In the genomic region with DNA sequence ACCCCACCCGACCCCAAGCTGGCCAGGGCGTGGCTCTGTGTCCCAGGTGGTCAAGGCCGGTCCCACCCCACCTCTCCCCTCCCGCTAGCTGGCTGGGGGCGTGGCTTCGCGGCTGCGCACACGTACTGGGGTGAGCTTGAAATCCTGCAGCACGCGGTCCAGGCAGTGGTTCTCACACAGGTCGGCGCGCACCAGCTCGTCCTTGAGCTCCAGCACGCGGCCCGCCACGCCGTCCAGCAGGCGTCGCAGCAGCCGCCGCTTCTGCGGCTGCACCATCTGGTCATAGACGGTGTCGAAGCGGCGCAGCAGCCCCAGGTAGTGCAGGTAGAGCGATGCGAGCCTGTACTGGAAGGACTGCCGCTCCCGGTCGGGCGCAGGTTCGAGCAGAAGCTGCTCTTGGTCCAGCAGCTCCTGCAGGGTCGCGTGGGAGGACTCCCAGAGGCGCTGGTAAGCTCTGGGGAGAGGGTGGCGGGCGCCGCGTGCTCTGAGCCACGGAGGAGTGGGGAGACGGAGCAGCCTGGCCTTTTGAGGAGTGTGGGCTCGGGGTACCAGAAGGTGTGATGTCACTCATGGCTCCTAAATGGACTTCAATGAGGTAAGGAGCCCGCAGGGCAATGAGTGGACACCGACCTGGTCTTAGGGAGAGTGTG, we compare ENCODE assay signal across 1 cellular context.
TF ChIP-seq lines count a peak whose summit lies in the region.

No MANE protein-coding gene starts in this region.

TF ChIP-seq in K562, 482 proteins besides CTCF, POLR2A, EP300 and RAD21 (continued from another document and continues in another):
- TF ChIP-seq, protein P1, sequence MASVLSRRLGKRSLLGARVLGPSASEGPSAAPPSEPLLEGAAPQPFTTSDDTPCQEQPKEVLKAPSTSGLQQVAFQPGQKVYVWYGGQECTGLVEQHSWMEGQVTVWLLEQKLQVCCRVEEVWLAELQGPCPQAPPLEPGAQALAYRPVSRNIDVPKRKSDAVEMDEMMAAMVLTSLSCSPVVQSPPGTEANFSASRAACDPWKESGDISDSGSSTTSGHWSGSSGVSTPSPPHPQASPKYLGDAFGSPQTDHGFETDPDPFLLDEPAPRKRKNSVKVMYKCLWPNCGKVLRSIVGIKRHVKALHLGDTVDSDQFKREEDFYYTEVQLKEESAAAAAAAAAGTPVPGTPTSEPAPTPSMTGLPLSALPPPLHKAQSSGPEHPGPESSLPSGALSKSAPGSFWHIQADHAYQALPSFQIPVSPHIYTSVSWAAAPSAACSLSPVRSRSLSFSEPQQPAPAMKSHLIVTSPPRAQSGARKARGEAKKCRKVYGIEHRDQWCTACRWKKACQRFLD (CRISPR knock-in tag; IDR thresholded peaks at IDR 0.05): 0 out of 2 replicates have a peak, but pooled peaks have one; percentile 25
- TF ChIP-seq ZBTB7A (IDR thresholded peaks at IDR 0.05; ENCODE audit: borderline replicate concordance, control insufficient read depth, low read depth, low read length) (no peak), SMC3 (conservative IDR thresholded peaks at IDR 0.05; ENCODE audit: insufficient read depth, low read depth, low read length) (0 out of 2 replicates have a peak, but pooled peaks have one; percentile 24), NFIX (CRISPR knock-in tag; IDR thresholded peaks at IDR 0.05; ENCODE audit: low read depth) (no peak), ZNF778 (CRISPR knock-in tag; IDR thresholded peaks at IDR 0.05) (no peak), ELK1 (CRISPR knock-in tag; IDR thresholded peaks at IDR 0.05) (no peak), ZNF717 (CRISPR knock-in tag; IDR thresholded peaks at IDR 0.05) (no peak), CHD4 (IDR thresholded peaks at IDR 0.05; ENCODE audit: insufficient read depth, insufficient replicate concordance, low read depth, low read length, poor library complexity, severe bottlenecking) (no peak), ZFPM2 (CRISPR knock-in tag; IDR thresholded peaks at IDR 0.05) (no peak), HES1 (IDR thresholded peaks at IDR 0.05; ENCODE audit: low read depth) (no peak), PRPF4 (IDR thresholded peaks at IDR 0.05; ENCODE audit: insufficient read depth, low read depth, low read length, poor library complexity, severe bottlenecking) (no peak), ZNF696 (CRISPR knock-in tag; conservative IDR thresholded peaks at IDR 0.05) (no peak), HDGF (IDR thresholded peaks at IDR 0.05) (no peak), MEF2D (tag; conservative IDR thresholded peaks at IDR 0.05; ENCODE audit: low read depth) (no peak), NFYB (IDR thresholded peaks at IDR 0.05; ENCODE audit: extremely low read depth, insufficient read length) (no peak), POLR2H (tag; IDR thresholded peaks at IDR 0.05; ENCODE audit: low read depth) (no peak), NFATC3 (IDR thresholded peaks at IDR 0.05) (no peak), BCOR (IDR thresholded peaks at IDR 0.05) (no peak), GATAD2B (IDR thresholded peaks at IDR 0.05; ENCODE audit: borderline replicate concordance) (no peak), TOE1 (IDR thresholded peaks at IDR 0.05; ENCODE audit: borderline replicate concordance) (no peak), TOE1 (CRISPR knock-in tag; IDR thresholded peaks at IDR 0.05; ENCODE audit: borderline replicate concordance, low read depth) (no peak)
- TF ChIP-seq, protein P2, sequence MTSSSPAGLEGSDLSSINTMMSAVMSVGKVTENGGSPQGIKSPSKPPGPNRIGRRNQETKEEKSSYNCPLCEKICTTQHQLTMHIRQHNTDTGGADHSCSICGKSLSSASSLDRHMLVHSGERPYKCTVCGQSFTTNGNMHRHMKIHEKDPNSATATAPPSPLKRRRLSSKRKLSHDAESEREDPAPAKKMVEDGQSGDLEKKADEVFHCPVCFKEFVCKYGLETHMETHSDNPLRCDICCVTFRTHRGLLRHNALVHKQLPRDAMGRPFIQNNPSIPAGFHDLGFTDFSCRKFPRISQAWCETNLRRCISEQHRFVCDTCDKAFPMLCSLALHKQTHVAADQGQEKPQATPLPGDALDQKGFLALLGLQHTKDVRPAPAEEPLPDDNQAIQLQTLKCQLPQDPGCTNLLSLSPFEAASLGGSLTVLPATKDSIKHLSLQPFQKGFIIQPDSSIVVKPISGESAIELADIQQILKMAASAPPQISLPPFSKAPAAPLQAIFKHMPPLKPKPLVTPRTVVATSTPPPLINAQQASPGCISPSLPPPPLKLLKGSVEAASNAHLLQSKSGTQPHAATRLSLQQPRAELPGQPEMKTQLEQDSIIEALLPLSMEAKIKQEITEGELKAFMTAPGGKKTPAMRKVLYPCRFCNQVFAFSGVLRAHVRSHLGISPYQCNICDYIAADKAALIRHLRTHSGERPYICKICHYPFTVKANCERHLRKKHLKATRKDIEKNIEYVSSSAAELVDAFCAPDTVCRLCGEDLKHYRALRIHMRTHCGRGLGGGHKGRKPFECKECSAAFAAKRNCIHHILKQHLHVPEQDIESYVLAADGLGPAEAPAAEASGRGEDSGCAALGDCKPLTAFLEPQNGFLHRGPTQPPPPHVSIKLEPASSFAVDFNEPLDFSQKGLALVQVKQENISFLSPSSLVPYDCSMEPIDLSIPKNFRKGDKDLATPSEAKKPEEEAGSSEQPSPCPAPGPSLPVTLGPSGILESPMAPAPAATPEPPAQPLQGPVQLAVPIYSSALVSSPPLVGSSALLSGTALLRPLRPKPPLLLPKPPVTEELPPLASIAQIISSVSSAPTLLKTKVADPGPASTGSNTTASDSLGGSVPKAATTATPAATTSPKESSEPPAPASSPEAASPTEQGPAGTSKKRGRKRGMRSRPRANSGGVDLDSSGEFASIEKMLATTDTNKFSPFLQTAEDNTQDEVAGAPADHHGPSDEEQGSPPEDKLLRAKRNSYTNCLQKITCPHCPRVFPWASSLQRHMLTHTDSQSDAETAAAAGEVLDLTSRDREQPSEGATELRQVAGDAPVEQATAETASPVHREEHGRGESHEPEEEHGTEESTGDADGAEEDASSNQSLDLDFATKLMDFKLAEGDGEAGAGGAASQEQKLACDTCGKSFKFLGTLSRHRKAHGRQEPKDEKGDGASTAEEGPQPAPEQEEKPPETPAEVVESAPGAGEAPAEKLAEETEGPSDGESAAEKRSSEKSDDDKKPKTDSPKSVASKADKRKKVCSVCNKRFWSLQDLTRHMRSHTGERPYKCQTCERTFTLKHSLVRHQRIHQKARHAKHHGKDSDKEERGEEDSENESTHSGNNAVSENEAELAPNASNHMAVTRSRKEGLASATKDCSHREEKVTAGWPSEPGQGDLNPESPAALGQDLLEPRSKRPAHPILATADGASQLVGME (CRISPR knock-in tag; IDR thresholded peaks at IDR 0.05): no peak
- TF ChIP-seq, protein P3, sequence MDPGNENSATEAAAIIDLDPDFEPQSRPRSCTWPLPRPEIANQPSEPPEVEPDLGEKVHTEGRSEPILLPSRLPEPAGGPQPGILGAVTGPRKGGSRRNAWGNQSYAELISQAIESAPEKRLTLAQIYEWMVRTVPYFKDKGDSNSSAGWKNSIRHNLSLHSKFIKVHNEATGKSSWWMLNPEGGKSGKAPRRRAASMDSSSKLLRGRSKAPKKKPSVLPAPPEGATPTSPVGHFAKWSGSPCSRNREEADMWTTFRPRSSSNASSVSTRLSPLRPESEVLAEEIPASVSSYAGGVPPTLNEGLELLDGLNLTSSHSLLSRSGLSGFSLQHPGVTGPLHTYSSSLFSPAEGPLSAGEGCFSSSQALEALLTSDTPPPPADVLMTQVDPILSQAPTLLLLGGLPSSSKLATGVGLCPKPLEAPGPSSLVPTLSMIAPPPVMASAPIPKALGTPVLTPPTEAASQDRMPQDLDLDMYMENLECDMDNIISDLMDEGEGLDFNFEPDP (CRISPR knock-in tag; IDR thresholded peaks at IDR 0.05): no peak
- TF ChIP-seq, protein P4, sequence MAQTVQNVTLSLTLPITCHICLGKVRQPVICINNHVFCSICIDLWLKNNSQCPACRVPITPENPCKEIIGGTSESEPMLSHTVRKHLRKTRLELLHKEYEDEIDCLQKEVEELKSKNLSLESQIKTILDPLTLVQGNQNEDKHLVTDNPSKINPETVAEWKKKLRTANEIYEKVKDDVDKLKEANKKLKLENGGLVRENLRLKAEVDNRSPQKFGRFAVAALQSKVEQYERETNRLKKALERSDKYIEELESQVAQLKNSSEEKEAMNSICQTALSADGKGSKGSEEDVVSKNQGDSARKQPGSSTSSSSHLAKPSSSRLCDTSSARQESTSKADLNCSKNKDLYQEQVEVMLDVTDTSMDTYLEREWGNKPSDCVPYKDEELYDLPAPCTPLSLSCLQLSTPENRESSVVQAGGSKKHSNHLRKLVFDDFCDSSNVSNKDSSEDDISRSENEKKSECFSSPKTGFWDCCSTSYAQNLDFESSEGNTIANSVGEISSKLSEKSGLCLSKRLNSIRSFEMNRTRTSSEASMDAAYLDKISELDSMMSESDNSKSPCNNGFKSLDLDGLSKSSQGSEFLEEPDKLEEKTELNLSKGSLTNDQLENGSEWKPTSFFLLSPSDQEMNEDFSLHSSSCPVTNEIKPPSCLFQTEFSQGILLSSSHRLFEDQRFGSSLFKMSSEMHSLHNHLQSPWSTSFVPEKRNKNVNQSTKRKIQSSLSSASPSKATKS (CRISPR knock-in tag; IDR thresholded peaks at IDR 0.05): no peak
- TF ChIP-seq, protein P5, sequence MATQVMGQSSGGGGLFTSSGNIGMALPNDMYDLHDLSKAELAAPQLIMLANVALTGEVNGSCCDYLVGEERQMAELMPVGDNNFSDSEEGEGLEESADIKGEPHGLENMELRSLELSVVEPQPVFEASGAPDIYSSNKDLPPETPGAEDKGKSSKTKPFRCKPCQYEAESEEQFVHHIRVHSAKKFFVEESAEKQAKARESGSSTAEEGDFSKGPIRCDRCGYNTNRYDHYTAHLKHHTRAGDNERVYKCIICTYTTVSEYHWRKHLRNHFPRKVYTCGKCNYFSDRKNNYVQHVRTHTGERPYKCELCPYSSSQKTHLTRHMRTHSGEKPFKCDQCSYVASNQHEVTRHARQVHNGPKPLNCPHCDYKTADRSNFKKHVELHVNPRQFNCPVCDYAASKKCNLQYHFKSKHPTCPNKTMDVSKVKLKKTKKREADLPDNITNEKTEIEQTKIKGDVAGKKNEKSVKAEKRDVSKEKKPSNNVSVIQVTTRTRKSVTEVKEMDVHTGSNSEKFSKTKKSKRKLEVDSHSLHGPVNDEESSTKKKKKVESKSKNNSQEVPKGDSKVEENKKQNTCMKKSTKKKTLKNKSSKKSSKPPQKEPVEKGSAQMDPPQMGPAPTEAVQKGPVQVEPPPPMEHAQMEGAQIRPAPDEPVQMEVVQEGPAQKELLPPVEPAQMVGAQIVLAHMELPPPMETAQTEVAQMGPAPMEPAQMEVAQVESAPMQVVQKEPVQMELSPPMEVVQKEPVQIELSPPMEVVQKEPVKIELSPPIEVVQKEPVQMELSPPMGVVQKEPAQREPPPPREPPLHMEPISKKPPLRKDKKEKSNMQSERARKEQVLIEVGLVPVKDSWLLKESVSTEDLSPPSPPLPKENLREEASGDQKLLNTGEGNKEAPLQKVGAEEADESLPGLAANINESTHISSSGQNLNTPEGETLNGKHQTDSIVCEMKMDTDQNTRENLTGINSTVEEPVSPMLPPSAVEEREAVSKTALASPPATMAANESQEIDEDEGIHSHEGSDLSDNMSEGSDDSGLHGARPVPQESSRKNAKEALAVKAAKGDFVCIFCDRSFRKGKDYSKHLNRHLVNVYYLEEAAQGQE (CRISPR knock-in tag; IDR thresholded peaks at IDR 0.05; ENCODE audit: low read depth): no peak
- TF ChIP-seq, protein P6, sequence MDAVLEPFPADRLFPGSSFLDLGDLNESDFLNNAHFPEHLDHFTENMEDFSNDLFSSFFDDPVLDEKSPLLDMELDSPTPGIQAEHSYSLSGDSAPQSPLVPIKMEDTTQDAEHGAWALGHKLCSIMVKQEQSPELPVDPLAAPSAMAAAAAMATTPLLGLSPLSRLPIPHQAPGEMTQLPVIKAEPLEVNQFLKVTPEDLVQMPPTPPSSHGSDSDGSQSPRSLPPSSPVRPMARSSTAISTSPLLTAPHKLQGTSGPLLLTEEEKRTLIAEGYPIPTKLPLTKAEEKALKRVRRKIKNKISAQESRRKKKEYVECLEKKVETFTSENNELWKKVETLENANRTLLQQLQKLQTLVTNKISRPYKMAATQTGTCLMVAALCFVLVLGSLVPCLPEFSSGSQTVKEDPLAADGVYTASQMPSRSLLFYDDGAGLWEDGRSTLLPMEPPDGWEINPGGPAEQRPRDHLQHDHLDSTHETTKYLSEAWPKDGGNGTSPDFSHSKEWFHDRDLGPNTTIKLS (IDR thresholded peaks at IDR 0.05; ENCODE audit: borderline replicate concordance, low read depth): no peak
